In genomic region chr17:46818929-46819859, GRCh38 we compare ENCODE assay signal across 2 cellular contexts.
TF ChIP-seq lines count a peak whose summit lies in the region.

No MANE protein-coding gene starts in this region.

TF ChIP-seq in H1, 55 proteins besides CTCF, POLR2A, EP300 and RAD21:
- TF ChIP-seq ATF2 (IDR thresholded peaks at IDR 0.05; ENCODE audit: low read length) (0 out of 2 replicates have a peak, but pooled peaks have one; percentile 18), SUZ12 (IDR thresholded peaks at IDR 0.05; ENCODE audit: low read length) (peak; percentile 91), EZH2 (IDR thresholded peaks at IDR 0.05; ENCODE audit: low read depth, low read length, severe bottlenecking) (peak; percentile 87), RXRA (IDR thresholded peaks at IDR 0.05; ENCODE audit: insufficient read depth, low read depth, low read length) (no peak), MAX (IDR thresholded peaks at IDR 0.05) (0 out of 2 replicates have a peak, but pooled peaks have one; percentile 14), SIN3A (conservative IDR thresholded peaks at IDR 0.05 in 1 of 2, IDR thresholded peaks at IDR 0.05 in 1 of 2; ENCODE audit: low read depth in 1 of 2, low read length in 2 of 2) (no peak), RNF2 (IDR thresholded peaks at IDR 0.05; ENCODE audit: borderline replicate concordance, low read depth, low read length, missing control alignments, poor library complexity, severe bottlenecking) (peak; percentile 27), ZNF274 (IDR thresholded peaks at IDR 0.05; ENCODE audit: borderline replicate concordance, extremely low read depth, low read length) (no peak), RFX5 (IDR thresholded peaks at IDR 0.05; ENCODE audit: borderline replicate concordance, low read depth, low read length) (no peak), TAF1 (IDR thresholded peaks at IDR 0.05; ENCODE audit: low read depth, low read length) (0 out of 2 replicates have a peak, but pooled peaks have one; percentile 32), TEAD4 (IDR thresholded peaks at IDR 0.05; ENCODE audit: low read depth, low read length) (no peak), POLR2AphosphoS5 (IDR thresholded peaks at IDR 0.05; ENCODE audit: low read depth, low read length) (no peak)

TF ChIP-seq in HEK293T, 16 proteins besides CTCF, POLR2A, EP300 and RAD21:
- TF ChIP-seq FOXK2 (IDR thresholded peaks at IDR 0.05) = no peak
- TF ChIP-seq FOXA1 (IDR thresholded peaks at IDR 0.05) = no peak
- no peak for TF ChIP-seq LEF1 (IDR thresholded peaks at IDR 0.05; ENCODE audit: borderline replicate concordance)
